Comparison of ENCODE assay signal across 23 cellular contexts in the genomic region with DNA sequence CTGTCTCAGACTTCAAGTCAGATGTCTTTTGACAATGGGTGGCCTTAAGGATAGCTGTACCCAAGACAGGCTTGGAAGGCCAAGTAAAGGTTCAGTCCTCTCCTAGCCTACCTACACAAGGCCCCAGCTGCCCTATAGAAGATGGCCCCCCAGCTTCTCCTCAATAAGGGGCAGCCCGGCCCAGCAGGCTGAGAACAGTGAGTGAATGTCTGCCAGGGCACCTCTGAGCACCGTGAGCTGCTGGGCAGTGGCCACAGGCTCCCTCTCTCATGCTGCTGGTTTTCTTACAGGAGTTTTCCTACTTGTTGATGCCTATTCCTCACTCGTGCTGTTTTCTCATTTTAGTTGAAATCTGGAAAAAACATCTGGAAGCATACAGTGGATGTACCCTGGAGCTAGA. TPM values are rescaled to one million over a fixed set of nuclear protein-coding genes. Genes with fewer than 3 reads are reported as not detected.
DNase-seq lines count a peak whose midpoint lies in the region; ATAC-seq and TF ChIP-seq lines count a peak whose summit lies in the region.
"Had no signal": no experiment of that assay in that cellular context is flagged by ENCODE, and none has a peak within 500 bp of the region (broad histone marks: within the 10 kb centered on the region; RNA-seq: fewer than 3 reads in every experiment).

No MANE protein-coding gene starts in this region.

- no peaks in the 10 kb centered on the region for H3K27me3 Mint-ChIP-seq in activated T-helper 17 cell treated with anti-CD3 and anti-CD28 coated beads, Interleukin-2, amount 50 U/mL, for 72 hours
- H3K27me3 Mint-ChIP-seq in naive thymus-derived CD8-positive, alpha-beta T cell, result no peaks in the 10 kb centered on the region
- H3K27me3 Mint-ChIP-seq: dendritic cell treated with granulocyte-macrophage colony-stimulating factor and Interleukin-4, amounts not matched to agents 40 ng/mL and 50 ng/mL, for 4 days; IgD-negative memory B cell; naive B cell had no signal

- no peak for ATAC-seq in right cardiac atrium
- no peak for ATAC-seq in activated T-helper 17 cell treated with anti-CD3 and anti-CD28 coated beads, Interleukin-2, amount 50 U/mL, for 72 hours (replicated peaks)
- no peak for ATAC-seq in naive thymus-derived CD8-positive, alpha-beta T cell
- ATAC-seq in upper lobe of right lung, result no peak
- ATAC-seq: body of pancreas, WTC11 had no signal

- peak overlapping the region; percentile 25 for H3K27ac Mint-ChIP-seq in activated T-helper 17 cell treated with anti-CD3 and anti-CD28 coated beads, Interleukin-2, amount 50 U/mL, for 72 hours
- H3K27ac Mint-ChIP-seq in naive thymus-derived CD8-positive, alpha-beta T cell, result peak overlapping the region in 9 of 10 donors; percentile 22 to 83 (median 48)
- H3K27ac Mint-ChIP-seq: dendritic cell treated with granulocyte-macrophage colony-stimulating factor and Interleukin-4, amounts not matched to agents 40 ng/mL and 50 ng/mL, for 4 days; WTC11 had no signal

- H3K9me3 Mint-ChIP-seq in activated T-helper 17 cell treated with anti-CD3 and anti-CD28 coated beads, Interleukin-2, amount 50 U/mL, for 72 hours, result no peaks in the 10 kb centered on the region
- no peaks in the 10 kb centered on the region for H3K9me3 Mint-ChIP-seq in naive thymus-derived CD8-positive, alpha-beta T cell
- H3K9me3 Mint-ChIP-seq: dendritic cell treated with granulocyte-macrophage colony-stimulating factor and Interleukin-4, amounts not matched to agents 40 ng/mL and 50 ng/mL, for 4 days; IgD-negative memory B cell; naive B cell; T-helper 2 cell treated with Interferon-gamma antibody and Interleukin-4, amounts not matched to agents 5 μg/mL and 100 μg/mL, for 36 hours; WTC11 had no signal

- DNase-seq in left ventricle myocardium inferior (no peak), right cardiac atrium (no peak), upper lobe of right lung (no peak), DMS114 treated with DMSO at 0.1 percent for 48 hours (lab: John Stamatoyannopoulos, UW; ENCODE audit: unreplicated experiment) (no peak), iPS-NIHi11 (ENCODE audit: low spot score) (no peak)
- DNase-seq in naive thymus-derived CD8-positive, alpha-beta T cell, result no peak
- DNase-seq: activated gamma-delta T cell, EL, kidney, MM.1S, naive B cell, NCI-H1436 treated with DMSO at 0.1 percent for 48 hours, NCI-H2171, SJCRH30 had no signal

- POLR2A ChIA-PET in naive thymus-derived CD8-positive, alpha-beta T cell (lab: Charles Lee), result no interaction called here

- peak overlapping the region; percentile 51 for H3K27ac ChIP-seq in left ventricle myocardium inferior (replicated peaks)
- no peak overlapping the region for H3K27ac ChIP-seq in right cardiac atrium (ENCODE audit: low read length)
- peak overlapping the region; percentile 6 for H3K27ac ChIP-seq in upper lobe of right lung
- H3K27ac ChIP-seq: body of pancreas, HL-60, SJCRH30, suprapubic skin had no signal

- H3K27me3 ChIP-seq in left ventricle myocardium inferior (ENCODE audit: low read depth) (no peaks in the 10 kb centered on the region), right cardiac atrium (ENCODE audit: control insufficient read depth, insufficient read depth) (no peaks in the 10 kb centered on the region), upper lobe of right lung (no peaks in the 10 kb centered on the region)
- H3K27me3 ChIP-seq: body of pancreas, SJCRH30, suprapubic skin had no signal

- no peaks in the 10 kb centered on the region for H3K4me1 Mint-ChIP-seq in activated T-helper 17 cell treated with anti-CD3 and anti-CD28 coated beads, Interleukin-2, amount 50 U/mL, for 72 hours
- H3K4me1 Mint-ChIP-seq in naive thymus-derived CD8-positive, alpha-beta T cell, result peaks cover 8 to 22% (median 9%) of the 10 kb centered on the region in 4 donors
- H3K4me1 Mint-ChIP-seq: WTC11 had no signal

- TF ChIP-seq CTCF in left ventricle myocardium inferior (IDR thresholded peaks at IDR 0.05; ENCODE audit: borderline replicate concordance) (no peak), upper lobe of right lung (IDR thresholded peaks at IDR 0.05) (no peak)

- intact Hi-C loops in left ventricle myocardium inferior (cut with micrococcal nuclease), result no loop called here
- intact Hi-C loops in right cardiac atrium (cut with DNase I), result no loop called here
- intact Hi-C loops in upper lobe of right lung (cut with DNase I), result no loop called here

- peaks cover 85% of the 10 kb centered on the region for H3K36me3 ChIP-seq in left ventricle myocardium inferior
- peaks cover 93% of the 10 kb centered on the region for H3K36me3 ChIP-seq in upper lobe of right lung

- H3K4me3 Mint-ChIP-seq in activated T-helper 17 cell treated with anti-CD3 and anti-CD28 coated beads, Interleukin-2, amount 50 U/mL, for 72 hours, result no peak overlapping the region
- H3K4me3 Mint-ChIP-seq in naive thymus-derived CD8-positive, alpha-beta T cell, result no peak overlapping the region
- H3K4me3 Mint-ChIP-seq: dendritic cell treated with granulocyte-macrophage colony-stimulating factor and Interleukin-4, amounts not matched to agents 40 ng/mL and 50 ng/mL, for 4 days; naive B cell; T-helper 2 cell treated with Interferon-gamma antibody and Interleukin-4, amounts not matched to agents 5 μg/mL and 100 μg/mL, for 36 hours; WTC11 had no signal

- H3K36me3 Mint-ChIP-seq in activated T-helper 17 cell treated with anti-CD3 and anti-CD28 coated beads, Interleukin-2, amount 50 U/mL, for 72 hours (ENCODE audit: low read depth), result peaks cover 90% of the 10 kb centered on the region
- peaks cover 0 to 90% (median 22%) of the 10 kb centered on the region in 3 donors for H3K36me3 Mint-ChIP-seq in naive thymus-derived CD8-positive, alpha-beta T cell

- WGBS in right cardiac atrium, result 86% methylated on average over 3 of the region's 3 CpGs

- peaks cover 45% of the 10 kb centered on the region for H3K4me1 ChIP-seq in left ventricle myocardium inferior
- H3K4me1 ChIP-seq in right cardiac atrium (ENCODE audit: control insufficient read depth, insufficient read depth, low read length), result peaks cover under 1% of the 10 kb centered on the region
- H3K4me1 ChIP-seq in upper lobe of right lung, result peaks cover 16% of the 10 kb centered on the region
- H3K4me1 ChIP-seq: body of pancreas, SJCRH30 had no signal

- H3K9me3 ChIP-seq in left ventricle myocardium inferior (replicated peaks) (no peaks in the 10 kb centered on the region), right cardiac atrium (ENCODE audit: control insufficient read depth, low read length) (no peaks in the 10 kb centered on the region), upper lobe of right lung (no peaks in the 10 kb centered on the region)
- H3K9me3 ChIP-seq: body of pancreas, SJCRH30, suprapubic skin had no signal

- no peak overlapping the region for H3K4me3 ChIP-seq in left ventricle myocardium inferior
- H3K4me3 ChIP-seq in right cardiac atrium (ENCODE audit: low read length), result no peak overlapping the region
- H3K4me3 ChIP-seq in upper lobe of right lung, result no peak overlapping the region
- H3K4me3 ChIP-seq: body of pancreas, SJCRH30, smooth muscle cell, suprapubic skin had no signal

RNA-seq across cellular contexts. Expression of a gene that starts 40.1 kb away (rescaled TPM):
- 13.8 TPM for total RNA-seq in left ventricle myocardium inferior
- total RNA-seq in right cardiac atrium, result 10 to 100 TPM; 16.2 to 20.6 (median 17.4) TPM
- polyA plus RNA-seq in right cardiac atrium, result 14.6 TPM
- 10 to 100 TPM; 33.1 to 40.1 TPM for total RNA-seq in activated T-helper 17 cell treated with anti-CD3 and anti-CD28 coated beads, Interleukin-2, amount 50 U/mL, for 72 hours
- total RNA-seq in naive thymus-derived CD8-positive, alpha-beta T cell, result 100 to 1,000 TPM; 105 to 112 TPM
- polyA plus RNA-seq in naive thymus-derived CD8-positive, alpha-beta T cell, result 10 to 100 TPM; 19.6 to 27.9 (median 21.2) TPM
- total RNA-seq in upper lobe of right lung, result 58.0 TPM

RNA-seq across cellular contexts. Expression of a gene that starts 47.4 kb away (rescaled TPM):
- total RNA-seq in left ventricle myocardium inferior, result 11.6 TPM
- 1 to 10 TPM; 2.8 to 7.2 (median 4.2) TPM for total RNA-seq in right cardiac atrium
- 11.7 TPM for polyA plus RNA-seq in right cardiac atrium
- total RNA-seq in activated T-helper 17 cell treated with anti-CD3 and anti-CD28 coated beads, Interleukin-2, amount 50 U/mL, for 72 hours, result 100 to 1,000 TPM; 179 to 230 TPM
- 1 to 10 TPM; 4.8 to 5.3 TPM for total RNA-seq in naive thymus-derived CD8-positive, alpha-beta T cell
- 10 to 100 TPM in 1 of 3 donors, 1 to 10 TPM in 2; 7.0 to 13.6 (median 7.8) TPM for polyA plus RNA-seq in naive thymus-derived CD8-positive, alpha-beta T cell
- total RNA-seq in upper lobe of right lung, result 15.0 TPM

Comparison
In these comparisons a context has a peak if more than half of its experiments do, and no peak if none do; other contexts are left out.
1. RNA of a gene that starts 47.4 kb away (total RNA-seq): 179 to 230 TPM in activated T-helper 17 cell treated with anti-CD3 and anti-CD28 coated beads, Interleukin-2, amount 50 U/mL, for 72 hours; 15.0 TPM in upper lobe of right lung (single experiment), 11.6 TPM in left ventricle myocardium inferior (single experiment), 2.8 to 7.2 TPM in right cardiac atrium and 4.8 to 5.3 TPM in naive thymus-derived CD8-positive, alpha-beta T cell; every median in the first group is over 10 times any median in the second.